Comparison of ENCODE assay signal across 1 cellular context in genomic region chr5:66144074-66144798, GRCh38.
A peak's percentile ranks its signal among the peaks of the same experiment; 100 is the strongest.
TF ChIP-seq lines count a peak whose summit lies in the region.

A gene with protein sequence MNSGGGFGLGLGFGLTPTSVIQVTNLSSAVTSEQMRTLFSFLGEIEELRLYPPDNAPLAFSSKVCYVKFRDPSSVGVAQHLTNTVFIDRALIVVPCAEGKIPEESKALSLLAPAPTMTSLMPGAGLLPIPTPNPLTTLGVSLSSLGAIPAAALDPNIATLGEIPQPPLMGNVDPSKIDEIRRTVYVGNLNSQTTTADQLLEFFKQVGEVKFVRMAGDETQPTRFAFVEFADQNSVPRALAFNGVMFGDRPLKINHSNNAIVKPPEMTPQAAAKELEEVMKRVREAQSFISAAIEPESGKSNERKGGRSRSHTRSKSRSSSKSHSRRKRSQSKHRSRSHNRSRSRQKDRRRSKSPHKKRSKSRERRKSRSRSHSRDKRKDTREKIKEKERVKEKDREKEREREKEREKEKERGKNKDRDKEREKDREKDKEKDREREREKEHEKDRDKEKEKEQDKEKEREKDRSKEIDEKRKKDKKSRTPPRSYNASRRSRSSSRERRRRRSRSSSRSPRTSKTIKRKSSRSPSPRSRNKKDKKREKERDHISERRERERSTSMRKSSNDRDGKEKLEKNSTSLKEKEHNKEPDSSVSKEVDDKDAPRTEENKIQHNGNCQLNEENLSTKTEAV (plus strand): TSS chr5:66144300. CDS start chr5:66144377, 77 bp downstream.

TF ChIP-seq in HepG2, 621 proteins besides CTCF, POLR2A, EP300 and RAD21 (continued from another document and continues in another):
- TF ChIP-seq MLXIP (CRISPR knock-in tag; IDR thresholded peaks at IDR 0.05; ENCODE audit: borderline replicate concordance): no peak
- peak; percentile 89 for TF ChIP-seq RFX3 (CRISPR knock-in tag; IDR thresholded peaks at IDR 0.05)
- no peak for TF ChIP-seq ZFYVE20 (CRISPR knock-in tag; IDR thresholded peaks at IDR 0.05; ENCODE audit: borderline replicate concordance, low read depth)
- TF ChIP-seq, protein P1, sequence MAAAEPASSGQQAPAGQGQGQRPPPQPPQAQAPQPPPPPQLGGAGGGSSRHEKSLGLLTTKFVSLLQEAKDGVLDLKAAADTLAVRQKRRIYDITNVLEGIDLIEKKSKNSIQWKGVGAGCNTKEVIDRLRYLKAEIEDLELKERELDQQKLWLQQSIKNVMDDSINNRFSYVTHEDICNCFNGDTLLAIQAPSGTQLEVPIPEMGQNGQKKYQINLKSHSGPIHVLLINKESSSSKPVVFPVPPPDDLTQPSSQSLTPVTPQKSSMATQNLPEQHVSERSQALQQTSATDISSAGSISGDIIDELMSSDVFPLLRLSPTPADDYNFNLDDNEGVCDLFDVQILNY (CRISPR knock-in tag; conservative IDR thresholded peaks at IDR 0.05): peak; percentile 85
- TF ChIP-seq YEATS2 (CRISPR knock-in tag; IDR thresholded peaks at IDR 0.05; ENCODE audit: borderline replicate concordance): peak; percentile 72
- TF ChIP-seq ZBED4 (CRISPR knock-in tag; IDR thresholded peaks at IDR 0.05; ENCODE audit: borderline replicate concordance): no peak
- 0 out of 2 replicates have a peak, but pooled peaks have one; percentile 59 for TF ChIP-seq TP53 (CRISPR knock-in tag; conservative IDR thresholded peaks at IDR 0.05)
- peak; percentile 91 for TF ChIP-seq MYC (CRISPR knock-in tag; IDR thresholded peaks at IDR 0.05; ENCODE audit: borderline replicate concordance)
- peak; percentile 74 for TF ChIP-seq SP4 (CRISPR knock-in tag; IDR thresholded peaks at IDR 0.05)
- no peak for TF ChIP-seq ZSCAN9 (CRISPR knock-in tag; IDR thresholded peaks at IDR 0.05; ENCODE audit: borderline replicate concordance)
- peak; percentile 57; the same call in 1 of the 2 replicates for TF ChIP-seq ARNT2 (CRISPR knock-in tag; IDR thresholded peaks at IDR 0.05; ENCODE audit: low read depth)
- peak; percentile 99 for TF ChIP-seq ZNF574 (CRISPR knock-in tag; IDR thresholded peaks at IDR 0.05)
- TF ChIP-seq, protein P2, sequence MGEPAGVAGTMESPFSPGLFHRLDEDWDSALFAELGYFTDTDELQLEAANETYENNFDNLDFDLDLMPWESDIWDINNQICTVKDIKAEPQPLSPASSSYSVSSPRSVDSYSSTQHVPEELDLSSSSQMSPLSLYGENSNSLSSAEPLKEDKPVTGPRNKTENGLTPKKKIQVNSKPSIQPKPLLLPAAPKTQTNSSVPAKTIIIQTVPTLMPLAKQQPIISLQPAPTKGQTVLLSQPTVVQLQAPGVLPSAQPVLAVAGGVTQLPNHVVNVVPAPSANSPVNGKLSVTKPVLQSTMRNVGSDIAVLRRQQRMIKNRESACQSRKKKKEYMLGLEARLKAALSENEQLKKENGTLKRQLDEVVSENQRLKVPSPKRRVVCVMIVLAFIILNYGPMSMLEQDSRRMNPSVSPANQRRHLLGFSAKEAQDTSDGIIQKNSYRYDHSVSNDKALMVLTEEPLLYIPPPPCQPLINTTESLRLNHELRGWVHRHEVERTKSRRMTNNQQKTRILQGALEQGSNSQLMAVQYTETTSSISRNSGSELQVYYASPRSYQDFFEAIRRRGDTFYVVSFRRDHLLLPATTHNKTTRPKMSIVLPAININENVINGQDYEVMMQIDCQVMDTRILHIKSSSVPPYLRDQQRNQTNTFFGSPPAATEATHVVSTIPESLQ (CRISPR knock-in tag; conservative IDR thresholded peaks at IDR 0.05): no peak
- TF ChIP-seq HNF4G (IDR thresholded peaks at IDR 0.05; ENCODE audit: borderline replicate concordance, low read depth, low read length): no peak
- TF ChIP-seq HNF4G (CRISPR knock-in tag; IDR thresholded peaks at IDR 0.05; ENCODE audit: borderline replicate concordance, low read depth): no peak
- TF ChIP-seq, protein P3, sequence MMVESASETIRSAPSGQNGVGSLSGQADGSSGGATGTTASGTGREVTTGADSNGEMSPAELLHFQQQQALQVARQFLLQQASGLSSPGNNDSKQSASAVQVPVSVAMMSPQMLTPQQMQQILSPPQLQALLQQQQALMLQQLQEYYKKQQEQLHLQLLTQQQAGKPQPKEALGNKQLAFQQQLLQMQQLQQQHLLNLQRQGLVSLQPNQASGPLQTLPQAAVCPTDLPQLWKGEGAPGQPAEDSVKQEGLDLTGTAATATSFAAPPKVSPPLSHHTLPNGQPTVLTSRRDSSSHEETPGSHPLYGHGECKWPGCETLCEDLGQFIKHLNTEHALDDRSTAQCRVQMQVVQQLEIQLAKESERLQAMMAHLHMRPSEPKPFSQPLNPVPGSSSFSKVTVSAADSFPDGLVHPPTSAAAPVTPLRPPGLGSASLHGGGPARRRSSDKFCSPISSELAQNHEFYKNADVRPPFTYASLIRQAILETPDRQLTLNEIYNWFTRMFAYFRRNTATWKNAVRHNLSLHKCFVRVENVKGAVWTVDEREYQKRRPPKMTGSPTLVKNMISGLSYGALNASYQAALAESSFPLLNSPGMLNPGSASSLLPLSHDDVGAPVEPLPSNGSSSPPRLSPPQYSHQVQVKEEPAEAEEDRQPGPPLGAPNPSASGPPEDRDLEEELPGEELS (CRISPR knock-in tag; IDR thresholded peaks at IDR 0.05): peak; percentile 32
- no peak for TF ChIP-seq LCORL (IDR thresholded peaks at IDR 0.05)
- TF ChIP-seq LCORL (CRISPR knock-in tag; IDR thresholded peaks at IDR 0.05): peak; percentile 30
- no peak for TF ChIP-seq RELA (CRISPR knock-in tag; IDR thresholded peaks at IDR 0.05)
- TF ChIP-seq IRX3 (CRISPR knock-in tag; IDR thresholded peaks at IDR 0.05; ENCODE audit: borderline replicate concordance, low read depth): peak; percentile 39
- TF ChIP-seq ZNF180 (CRISPR knock-in tag; IDR thresholded peaks at IDR 0.05; ENCODE audit: borderline replicate concordance, low read depth): 0 out of 2 replicates have a peak, but pooled peaks have one; percentile 44
- TF ChIP-seq, protein P4, sequence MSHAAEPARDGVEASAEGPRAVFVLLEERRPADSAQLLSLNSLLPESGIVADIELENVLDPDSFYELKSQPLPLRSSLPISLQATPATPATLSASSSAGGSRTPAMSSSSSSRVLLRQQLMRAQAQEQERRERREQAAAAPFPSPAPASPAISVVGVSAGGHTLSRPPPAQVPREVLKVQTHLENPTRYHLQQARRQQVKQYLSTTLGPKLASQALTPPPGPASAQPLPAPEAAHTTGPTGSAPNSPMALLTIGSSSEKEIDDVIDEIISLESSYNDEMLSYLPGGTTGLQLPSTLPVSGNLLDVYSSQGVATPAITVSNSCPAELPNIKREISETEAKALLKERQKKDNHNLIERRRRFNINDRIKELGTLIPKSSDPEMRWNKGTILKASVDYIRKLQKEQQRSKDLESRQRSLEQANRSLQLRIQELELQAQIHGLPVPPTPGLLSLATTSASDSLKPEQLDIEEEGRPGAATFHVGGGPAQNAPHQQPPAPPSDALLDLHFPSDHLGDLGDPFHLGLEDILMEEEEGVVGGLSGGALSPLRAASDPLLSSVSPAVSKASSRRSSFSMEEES (CRISPR knock-in tag; IDR thresholded peaks at IDR 0.05): peak; percentile 73
- TF ChIP-seq NONO (IDR thresholded peaks at IDR 0.05): no peak
- TF ChIP-seq NONO (CRISPR knock-in tag; conservative IDR thresholded peaks at IDR 0.05): peak; percentile 84
- TF ChIP-seq MIER2 (CRISPR knock-in tag; IDR thresholded peaks at IDR 0.05): no peak
- TF ChIP-seq ZSCAN31 (CRISPR knock-in tag; IDR thresholded peaks at IDR 0.05; ENCODE audit: low read depth): peak; percentile 91; the same call in 1 of the 2 replicates
- TF ChIP-seq ZNF510 (CRISPR knock-in tag; IDR thresholded peaks at IDR 0.05; ENCODE audit: low read depth): peak; percentile 62; the same call in 1 of the 2 replicates
- no peak for TF ChIP-seq RBAK (CRISPR knock-in tag; IDR thresholded peaks at IDR 0.05)
- 0 out of 2 replicates have a peak, but pooled peaks have one; percentile 15 for TF ChIP-seq ZNF30 (CRISPR knock-in tag; IDR thresholded peaks at IDR 0.05)
- no peak for TF ChIP-seq BCLAF1 (IDR thresholded peaks at IDR 0.05)
- TF ChIP-seq ZNF720 (CRISPR knock-in tag; IDR thresholded peaks at IDR 0.05): no peak; the same call in 1 of the 2 replicates
- TF ChIP-seq SAFB2 (CRISPR knock-in tag; IDR thresholded peaks at IDR 0.05; ENCODE audit: borderline replicate concordance, low read depth): no peak
- no peak for TF ChIP-seq GPBP1L1 (CRISPR knock-in tag; IDR thresholded peaks at IDR 0.05)
- TF ChIP-seq CENPX (CRISPR knock-in tag; IDR thresholded peaks at IDR 0.05): no peak
